Comparison of ENCODE assay signal across 21 cellular contexts in genomic region chr10:106500041-106500440, GRCh38.
DNase-seq lines count a peak whose midpoint lies in the region; FAIRE-seq and TF ChIP-seq lines count a peak whose summit lies in the region.
"Had no signal": no experiment of that assay in that cellular context is flagged by ENCODE, and none has a peak within 500 bp of the region (broad histone marks: within the 10 kb centered on the region; RNA-seq: fewer than 3 reads in every experiment).

No MANE protein-coding gene starts in this region.

- H3K9me3 ChIP-seq in A673 (ENCODE audit: low read depth, low read length, poor library complexity, severe bottlenecking) = no peaks in the 10 kb centered on the region
- H3K9me3 ChIP-seq in keratinocyte (ENCODE audit: control insufficient read depth, low read depth, low read length) = no peaks in the 10 kb centered on the region
- H3K9me3 ChIP-seq in suprapubic skin = no peaks in the 10 kb centered on the region
- H3K9me3 ChIP-seq: BE2C had no signal

- no peaks in the 10 kb centered on the region for H4K20me1 ChIP-seq in keratinocyte (ENCODE audit: control insufficient read depth, extremely low read depth, insufficient read depth, low read length)

- TF ChIP-seq CTCF in A673 (conservative IDR thresholded peaks at IDR 0.05; ENCODE audit: low read depth, low read length) (no peak), bronchial epithelial cell (IDR thresholded peaks at IDR 0.05; ENCODE audit: insufficient read depth, low read length, severe bottlenecking) (no peak), keratinocyte (optimal IDR thresholded peaks at IDR 0.05 in 1 of 3, IDR thresholded peaks at IDR 0.05 in 1 of 3, conservative IDR thresholded peaks at IDR 0.05 in 1 of 3; ENCODE audit: extremely low read depth in 1 of 3, insufficient read depth in 2 of 3, low read length in 3 of 3) (no peak), suprapubic skin (IDR thresholded peaks at IDR 0.05) (no peak)

- H3K9ac ChIP-seq in keratinocyte (ENCODE audit: control insufficient read depth, extremely low read depth, insufficient read depth, low read length) = no peak overlapping the region

- no peaks in the 10 kb centered on the region for H3K27me3 ChIP-seq in A673 (replicated peaks; ENCODE audit: insufficient read depth, low read depth, low read length, poor library complexity)
- H3K27me3 ChIP-seq in bronchial epithelial cell (ENCODE audit: control insufficient read depth, insufficient read depth, low read length) = no peaks in the 10 kb centered on the region
- H3K27me3 ChIP-seq in keratinocyte (ENCODE audit: control insufficient read depth, extremely low read depth, insufficient read depth, low read length) = no peaks in the 10 kb centered on the region
- H3K27me3 ChIP-seq in suprapubic skin = no peaks in the 10 kb centered on the region
- H3K27me3 ChIP-seq: BE2C had no signal

- dilution Hi-C loops in keratinocyte (cut with MboI; ENCODE audit: extremely low pct_ligation_motif_present, low sequenced_read_pairs) = no loop called here

- H3K4me3 ChIP-seq in A673 (ENCODE audit: low read depth, low read length, poor library complexity, severe bottlenecking) (no peak overlapping the region), bronchial epithelial cell (ENCODE audit: low read depth, low read length) (no peak overlapping the region), keratinocyte (ENCODE audit: control insufficient read depth in 2 of 3, extremely low read depth in 1 of 3, insufficient read depth in 2 of 3, low read depth in 1 of 3, low read length in 3 of 3) (no peak overlapping the region), suprapubic skin (no peak overlapping the region)
- H3K4me3 ChIP-seq: GM23338 had no signal

- FAIRE-seq in bronchial epithelial cell (lab: Jason Lieb, UNC) (no peak), keratinocyte (lab: Jason Lieb, UNC) (peak; percentile 20)
- FAIRE-seq: D721Med, G401.6, GM12891, GM18507, H54, HTR-8/SVneo had no signal

- peaks cover 60% of the 10 kb centered on the region for H3K4me1 ChIP-seq in A673 (ENCODE audit: insufficient read depth, low read length, poor library complexity, severe bottlenecking)
- H3K4me1 ChIP-seq in keratinocyte (ENCODE audit: control insufficient read depth, extremely low read depth, insufficient read depth, low read length) = peaks cover 10% of the 10 kb centered on the region
- no peaks in the 10 kb centered on the region for H3K4me1 ChIP-seq in suprapubic skin
- H3K4me1 ChIP-seq: BE2C had no signal

- CTCF ChIA-PET in A673 (lab: Charles Lee) = interaction anchor here (0.7 kb wide), 1 partner anchor 54 kb away, joined by 3 read pairs; no protein-coding TSS in a partner anchor

- H3K27ac ChIP-seq in A673 (ENCODE audit: low read depth, low read length, poor library complexity, severe bottlenecking) = peak overlapping the region; percentile 8
- H3K27ac ChIP-seq in keratinocyte (ENCODE audit: control insufficient read depth, insufficient read depth, low read length) = no peak overlapping the region
- no peak overlapping the region for H3K27ac ChIP-seq in substantia nigra (ENCODE audit: low read depth, low read length, poor library complexity, severe bottlenecking)
- H3K27ac ChIP-seq in suprapubic skin = no peak overlapping the region

- no peak overlapping the region for H2AFZ ChIP-seq in keratinocyte (ENCODE audit: control insufficient read depth, low read length)
- H2AFZ ChIP-seq: GM23338 had no signal

- no peak overlapping the region for H3K4me2 ChIP-seq in keratinocyte (ENCODE audit: control insufficient read depth, extremely low read depth, insufficient read depth, low read depth, low read length)

- H3K36me3 ChIP-seq in A673 (ENCODE audit: insufficient read depth, low read length, poor library complexity, severe bottlenecking) (no peaks in the 10 kb centered on the region), bronchial epithelial cell (ENCODE audit: control insufficient read depth, insufficient read depth, low read length) (no peaks in the 10 kb centered on the region), keratinocyte (ENCODE audit: control insufficient read depth in 2 of 2, extremely low read depth in 1 of 2, insufficient read depth in 2 of 2, low read length in 2 of 2) (no peaks in the 10 kb centered on the region), suprapubic skin (no peaks in the 10 kb centered on the region)
- H3K36me3 ChIP-seq: BE2C had no signal

- no peak for DNase-seq in A673 (ENCODE audit: low spot score)
- peak; percentile 5 for DNase-seq in HT-29 (ENCODE audit: low spot score)
- peak; percentile 46 for DNase-seq in bronchial epithelial cell (ENCODE audit: low read depth)
- DNase-seq in keratinocyte (ENCODE audit: low read depth, low spot score) = no peak
- DNase-seq in T-helper 1 cell = no peak
- no peak for DNase-seq in substantia nigra (lab: John Stamatoyannopoulos, UW)
- DNase-seq in suprapubic skin (ENCODE audit: low spot score in 2 of 2) = no peak
- DNase-seq: ACHN; BE2C; C1 segment of cervical spinal cord; CD4-positive, CD25-positive, alpha-beta regulatory T cell; CD8-positive, alpha-beta memory T cell; COR-L47; HCEC 1CT had no signal

- TF ChIP-seq POLR2A in suprapubic skin (IDR thresholded peaks at IDR 0.05) = no peak

- POLR2A ChIA-PET in A673 (lab: Charles Lee; ENCODE audit: low non-redundant PET) = no interaction called here

- H3K9me1 ChIP-seq in keratinocyte (ENCODE audit: control insufficient read depth, extremely low read depth, insufficient read depth, low read length) = no peaks in the 10 kb centered on the region

- BruUV-seq in A673 (replicated peaks; lab: Mats Ljungman, UMichigan) = no TSS peak

- intact Hi-C loops in A673 (cut with micrococcal nuclease; ENCODE audit: unreplicated experiment) = loop anchor here (5.0 kb wide), 1 partner anchor 93 kb away; no protein-coding TSS in a partner anchor

- no peaks in the 10 kb centered on the region for H3K79me2 ChIP-seq in keratinocyte (ENCODE audit: control insufficient read depth, insufficient read depth, low read length)

- no peak for TF ChIP-seq EP300 in suprapubic skin (IDR thresholded peaks at IDR 0.05)

Comparison
In these comparisons a context has a peak if more than half of its experiments do, and no peak if none do; other contexts are left out.
1. DNase-seq: peak in HT-29 (single experiment) and bronchial epithelial cell (single experiment); none in A673 (single experiment), keratinocyte (single experiment), T-helper 1 cell (0 of 5), substantia nigra (0 of 49) and suprapubic skin (0 of 2).